In genomic region chr1:205749826-205750682, GRCh38 we compare ENCODE assay signal across 8 cellular contexts. TPM values are rescaled to one million over a fixed set of nuclear protein-coding genes. Genes with fewer than 3 reads are reported as not detected.
DNase-seq lines count a peak whose midpoint lies in the region; ATAC-seq and TF ChIP-seq lines count a peak whose summit lies in the region.

Gene NUCKS1, minus strand, starts transcription at chr1:205750182. Its CDS starts 209 bp downstream, at chr1:205749973.

- no peak for TF ChIP-seq CTCF in activated B cell treated with CpG ODN at 0.5 μM for 24 hours (IDR thresholded peaks at IDR 0.05)

- intact Hi-C loops in activated B cell treated with CpG ODN at 0.5 μM for 24 hours (cut with micrococcal nuclease), result loop anchor here (1.0 to 10.0 kb wide), 10 partner anchors 25 to 1238 kb away; partner anchors contain the start of genes DSTYK, ELK4, PM20D1 and RAB29

- in situ Hi-C loops in GM18951 (cut with MboI; ENCODE audit: low sequenced_read_pairs, unreplicated experiment), result no loop called here

- CTCF ChIA-PET in activated B cell treated with CpG ODN at 0.5 μM for 24 hours (lab: Charles Lee), result interaction anchor here (1.5 to 1.6 kb wide), 2 partner anchors 11 to 38 kb away, joined by 4 to 5 read pairs; no protein-coding TSS in a partner anchor

- H3K9me3 Mint-ChIP-seq in activated B cell treated with CpG ODN at 0.5 μM for 24 hours (no peaks in the 10 kb centered on the region), immature natural killer cell (no peaks in the 10 kb centered on the region)

- peak; percentile 38 for TF ChIP-seq POLR2A in GM18951 (IDR thresholded peaks at IDR 0.05; ENCODE audit: extremely low read depth, insufficient read depth, insufficient read length)

- peak within 1 kb of the TSS; percentile 98 for H3K27ac ChIP-seq in caudate nucleus (ENCODE audit: low read depth, low read length)

- H3K4me1 Mint-ChIP-seq in activated B cell treated with CpG ODN at 0.5 μM for 24 hours (peaks cover 46% of the 10 kb centered on the region), immature natural killer cell (peaks cover 45 to 55% of the 10 kb centered on the region in 2 donors)

- H3K36me3 Mint-ChIP-seq in activated B cell treated with CpG ODN at 0.5 μM for 24 hours (ENCODE audit: low read depth) (peaks cover 35% of the 10 kb centered on the region), immature natural killer cell (peaks cover 0 to 3% (median 0%) of the 10 kb centered on the region in 3 donors)

- DNase-seq in AG08395 (ENCODE audit: low spot score), result peak; percentile 93
- peak; percentile 99 for DNase-seq in NCI-H345 (lab: John Stamatoyannopoulos, UW)
- DNase-seq in activated B cell treated with CpG ODN at 0.5 μM for 24 hours, result peak; percentile 86
- peak; percentile 57 to 100 (median 97) for DNase-seq in caudate nucleus (lab: John Stamatoyannopoulos, UW)
- peak; percentile 97 to 98 (median 98) for DNase-seq in immature natural killer cell
- DNase-seq in smooth muscle cell of the brain vasculature (ENCODE audit: low read depth, low spot score), result peak; percentile 97

- H3K27me3 Mint-ChIP-seq in activated B cell treated with CpG ODN at 0.5 μM for 24 hours, result no peaks in the 10 kb centered on the region
- H3K27me3 Mint-ChIP-seq in immature natural killer cell (ENCODE audit: low read depth in 3 of 3), result peaks cover 7 to 17% (median 17%) of the 10 kb centered on the region in 3 donors

- peak; percentile 82 for ATAC-seq in HG03196 (IDR thresholded peaks at IDR 0.05; ENCODE audit: unreplicated experiment)
- ATAC-seq in activated B cell treated with CpG ODN at 0.5 μM for 24 hours (ENCODE audit: low read depth), result peak; percentile 80

- peak within 1 kb of the TSS; percentile 98 for H3K27ac Mint-ChIP-seq in activated B cell treated with CpG ODN at 0.5 μM for 24 hours
- peak within 1 kb of the TSS; percentile 97 to 99 (median 98) for H3K27ac Mint-ChIP-seq in immature natural killer cell

- POLR2A ChIA-PET in activated B cell treated with CpG ODN at 0.5 μM for 24 hours (lab: Charles Lee), result interaction anchor here (0.6 to 4.7 kb wide), 20 partner anchors 10 to 922 kb away, joined by 3 to 162 read pairs (median 6); partner anchors contain the start of genes ELK4, PM20D1 and RAB29

- peak within 1 kb of the TSS; percentile 96 for H3K4me3 Mint-ChIP-seq in activated B cell treated with CpG ODN at 0.5 μM for 24 hours
- H3K4me3 Mint-ChIP-seq in immature natural killer cell, result peak within 1 kb of the TSS; percentile 93 to 99 (median 98)

RNA-seq across cellular contexts. Expression of gene NUCKS1, which starts in this region (rescaled TPM):
- 113 and 130 TPM in 2 replicates for total RNA-seq in activated B cell treated with CpG ODN at 0.5 μM for 24 hours
- 10 to 100 TPM in 2 of 3 donors, 1 to 10 TPM in 1; 7.8 to 20.3 (median 18.9) TPM for polyA plus RNA-seq in immature natural killer cell

Comparison
In these comparisons a context has a peak if more than half of its experiments do, and no peak if none do; other contexts are left out.
1. Peak in every context shown above with its lines: DNase-seq, ATAC-seq and H3K27ac ChIP-seq.